Comparison of ENCODE assay signal across 13 cellular contexts in the genomic region with DNA sequence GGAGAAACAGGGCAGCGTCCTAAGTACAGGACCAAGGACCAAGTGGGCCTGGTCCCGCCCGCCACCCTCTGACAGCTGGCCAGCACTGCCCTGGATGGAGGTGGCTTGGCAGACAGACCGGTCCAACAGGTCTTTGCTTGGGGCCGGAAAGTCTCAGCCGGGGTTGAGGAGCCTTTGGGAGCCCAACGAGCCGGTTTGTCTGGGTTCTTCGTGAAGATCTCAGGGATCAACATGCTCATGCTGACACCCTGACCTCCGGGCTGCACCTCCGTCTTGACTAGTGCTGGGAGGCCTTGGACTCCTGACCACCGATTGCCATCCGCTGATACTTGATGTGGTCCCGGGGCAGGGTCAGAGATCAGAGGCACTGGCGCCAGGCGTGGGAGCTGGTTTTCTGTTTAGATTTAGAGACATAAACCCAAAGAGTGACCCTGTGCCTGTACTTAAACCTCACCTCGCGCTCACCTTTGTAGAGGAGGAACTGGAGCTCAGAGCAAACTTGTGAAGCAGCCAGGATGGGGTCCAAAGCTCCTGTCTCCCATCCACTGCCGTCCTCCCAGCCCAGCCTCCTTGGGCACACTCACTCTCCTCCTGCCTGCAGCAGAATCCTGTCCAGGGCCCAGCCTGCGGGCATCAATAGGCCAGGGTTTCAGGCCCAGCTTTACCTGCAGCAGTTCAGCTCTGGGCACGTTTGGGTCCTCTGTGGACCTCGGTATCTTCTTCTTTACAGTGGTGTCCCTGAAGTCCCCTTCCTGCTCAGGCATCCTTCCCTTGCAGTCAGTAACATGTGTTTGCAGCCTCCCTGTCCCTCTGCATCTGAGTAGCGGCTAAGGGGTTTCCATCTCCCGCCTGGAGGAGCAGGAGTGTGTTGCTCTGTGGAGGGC.
A peak's percentile ranks its signal among the peaks of the same experiment; 100 is the strongest.
DNase-seq lines count a peak whose midpoint lies in the region; ATAC-seq and TF ChIP-seq lines count a peak whose summit lies in the region.
"Had no signal": no experiment of that assay in that cellular context is flagged by ENCODE, and none has a peak within 500 bp of the region (broad histone marks: within the 10 kb centered on the region; RNA-seq: fewer than 3 reads in every experiment).

No MANE protein-coding gene starts in this region.

- TF ChIP-seq CTCF in BE2C (IDR thresholded peaks at IDR 0.05; ENCODE audit: low read depth, low read length): no peak
- no peak for TF ChIP-seq CTCF in mucosa of descending colon (IDR thresholded peaks at IDR 0.05)

- peaks cover 46% of the 10 kb centered on the region for H3K4me1 ChIP-seq in BE2C
- peaks cover 19% of the 10 kb centered on the region for H3K4me1 ChIP-seq in mucosa of descending colon (ENCODE audit: low read depth)

- H3K27ac Mint-ChIP-seq in central memory CD8-positive, alpha-beta T cell (ENCODE audit: low read depth): peak overlapping the region; percentile 23
- H3K27ac Mint-ChIP-seq: activated CD8-positive, alpha-beta T cell treated with anti-CD3 and anti-CD28 coated beads, Interleukin-2, amount 10 ng/mL, durations not matched to agents 7 days and 5 days had no signal

- H3K4me3 ChIP-seq in BE2C (ENCODE audit: low read depth, low read length) (no peak overlapping the region), mucosa of descending colon (no peak overlapping the region)
- H3K4me3 ChIP-seq: heart left ventricle had no signal

- H3K9me3 Mint-ChIP-seq in central memory CD8-positive, alpha-beta T cell: peaks cover 7% of the 10 kb centered on the region

- no peaks in the 10 kb centered on the region for H3K27me3 ChIP-seq in BE2C
- H3K27me3 ChIP-seq: heart left ventricle had no signal

- peaks cover 6% of the 10 kb centered on the region for H3K4me1 Mint-ChIP-seq in central memory CD8-positive, alpha-beta T cell

- ATAC-seq in central memory CD8-positive, alpha-beta T cell (replicated peaks; ENCODE audit: extremely low read depth, poor library complexity, severe bottlenecking): no peak
- ATAC-seq in mucosa of descending colon: peak; percentile 85
- no peak for ATAC-seq in HG03159 (IDR thresholded peaks at IDR 0.05; ENCODE audit: unreplicated experiment)
- ATAC-seq: activated CD8-positive, alpha-beta T cell treated with anti-CD3 and anti-CD28 coated beads, Interleukin-2, amount 10 ng/mL, durations not matched to agents 7 days and 5 days; heart left ventricle had no signal

- H3K36me3 ChIP-seq in BE2C: no peaks in the 10 kb centered on the region; the same call in 1 of the 2 replicates
- no peaks in the 10 kb centered on the region for H3K36me3 ChIP-seq in mucosa of descending colon (ENCODE audit: low read depth)
- H3K36me3 ChIP-seq: heart left ventricle had no signal

- H3K9me3 ChIP-seq in BE2C (no peaks in the 10 kb centered on the region), mucosa of descending colon (no peaks in the 10 kb centered on the region)
- H3K9me3 ChIP-seq: heart left ventricle had no signal

- H3K36me3 Mint-ChIP-seq in central memory CD8-positive, alpha-beta T cell (ENCODE audit: insufficient read depth): peaks cover 21% of the 10 kb centered on the region

- DNase-seq in BE2C (peak; percentile 7), HT-29 (ENCODE audit: low spot score) (peak; percentile 98), mucosa of descending colon (peak; percentile 87 to 90 (median 89)), NOMO-1 treated with dmso at 0.1 percent for 144 hours (lab: John Stamatoyannopoulos, UW; ENCODE audit: unreplicated experiment) (no peak), putamen (ENCODE audit: low spot score) (no peak), NCI-H1930 (lab: John Stamatoyannopoulos, UW) (no peak)
- DNase-seq in central memory CD8-positive, alpha-beta T cell (ENCODE audit: low spot score in 2 of 2): no peak
- DNase-seq: activated CD8-positive, alpha-beta T cell treated with anti-CD3 and anti-CD28 coated beads, Interleukin-2, amount 10 ng/mL, durations not matched to agents 7 days and 5 days; activated gamma-delta T cell treated with Interleukin-2 at 50 U/mL for 16 hours; heart left ventricle; occipital lobe; stimulated activated CD4-positive, alpha-beta T cell treated with anti-CD3 and anti-CD28 coated beads, Interleukin-15, amount 100 ng/mL, for 24 hours had no signal

- intact Hi-C loops in mucosa of descending colon (cut with DNase I, micrococcal nuclease): no loop called here

- no peaks in the 10 kb centered on the region for H3K27me3 Mint-ChIP-seq in central memory CD8-positive, alpha-beta T cell

- H3K4me3 Mint-ChIP-seq in central memory CD8-positive, alpha-beta T cell: no peak overlapping the region
- H3K4me3 Mint-ChIP-seq: activated CD8-positive, alpha-beta T cell treated with anti-CD3 and anti-CD28 coated beads, Interleukin-2, amount 10 ng/mL, durations not matched to agents 7 days and 5 days had no signal

Comparison
In these comparisons a context has a peak if more than half of its experiments do, and no peak if none do; other contexts are left out.
1. DNase-seq: peak in BE2C (single experiment), HT-29 (single experiment) and mucosa of descending colon (3 of 3); none in central memory CD8-positive, alpha-beta T cell (0 of 2), NOMO-1 treated with dmso at 0.1 percent for 144 hours (single experiment), putamen (single experiment) and NCI-H1930 (0 of 2).